Comparison of ENCODE assay signal across 1 cellular context in the genomic region with DNA sequence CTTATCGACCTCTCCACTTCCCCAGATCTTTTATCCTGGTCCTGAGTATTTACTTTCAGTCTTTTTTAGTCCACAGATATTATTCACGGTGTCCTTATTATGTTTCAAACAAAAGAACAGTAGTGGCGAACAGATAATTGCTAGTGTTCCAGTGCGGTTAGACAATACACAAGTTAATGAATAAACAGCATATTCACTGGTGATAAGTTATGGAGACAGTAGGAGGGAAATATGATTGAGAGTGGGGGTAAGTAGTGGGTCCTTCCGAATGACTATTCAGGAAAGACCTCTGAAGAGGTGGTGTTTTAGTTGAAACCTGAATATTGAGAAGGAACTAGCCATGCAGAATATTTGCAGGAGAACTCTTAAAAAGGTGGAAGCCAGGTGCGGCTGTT.
TF ChIP-seq lines count a peak whose summit lies in the region.

No MANE protein-coding gene starts in this region.

TF ChIP-seq in HepG2, 621 proteins besides CTCF, POLR2A, EP300 and RAD21 (continued from another document):
- TF ChIP-seq, protein P1, sequence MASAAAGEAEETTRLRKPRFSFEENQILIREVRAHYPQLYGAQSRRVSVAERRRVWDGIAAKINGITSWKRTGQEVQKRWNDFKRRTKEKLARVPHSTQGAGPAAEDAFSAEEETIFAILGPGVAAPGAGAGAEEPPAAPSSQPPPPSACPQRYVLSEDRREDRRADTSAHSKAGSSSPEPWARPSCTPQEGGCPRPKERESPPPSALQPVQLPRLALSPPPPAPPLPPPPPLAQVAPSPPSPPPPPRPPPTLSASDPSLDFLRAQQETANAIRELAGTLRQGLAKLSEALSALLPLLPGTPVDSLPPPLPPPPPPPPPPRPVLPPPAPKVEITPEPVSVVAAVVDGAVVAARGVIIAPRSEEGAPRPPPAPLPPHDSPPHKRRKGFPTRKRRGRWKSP (CRISPR knock-in tag; IDR thresholded peaks at IDR 0.05), result 0 out of 2 replicates have a peak, but pooled peaks have one; percentile 5
- 0 out of 2 replicates have a peak, but pooled peaks have one; percentile 55 for TF ChIP-seq ZNF850 (CRISPR knock-in tag; conservative IDR thresholded peaks at IDR 0.05)
- TF ChIP-seq NR2F2 (IDR thresholded peaks at IDR 0.05; ENCODE audit: borderline replicate concordance, low read depth), result no peak
- TF ChIP-seq SP4 (CRISPR knock-in tag; IDR thresholded peaks at IDR 0.05), result no peak
- TF ChIP-seq, protein P2, sequence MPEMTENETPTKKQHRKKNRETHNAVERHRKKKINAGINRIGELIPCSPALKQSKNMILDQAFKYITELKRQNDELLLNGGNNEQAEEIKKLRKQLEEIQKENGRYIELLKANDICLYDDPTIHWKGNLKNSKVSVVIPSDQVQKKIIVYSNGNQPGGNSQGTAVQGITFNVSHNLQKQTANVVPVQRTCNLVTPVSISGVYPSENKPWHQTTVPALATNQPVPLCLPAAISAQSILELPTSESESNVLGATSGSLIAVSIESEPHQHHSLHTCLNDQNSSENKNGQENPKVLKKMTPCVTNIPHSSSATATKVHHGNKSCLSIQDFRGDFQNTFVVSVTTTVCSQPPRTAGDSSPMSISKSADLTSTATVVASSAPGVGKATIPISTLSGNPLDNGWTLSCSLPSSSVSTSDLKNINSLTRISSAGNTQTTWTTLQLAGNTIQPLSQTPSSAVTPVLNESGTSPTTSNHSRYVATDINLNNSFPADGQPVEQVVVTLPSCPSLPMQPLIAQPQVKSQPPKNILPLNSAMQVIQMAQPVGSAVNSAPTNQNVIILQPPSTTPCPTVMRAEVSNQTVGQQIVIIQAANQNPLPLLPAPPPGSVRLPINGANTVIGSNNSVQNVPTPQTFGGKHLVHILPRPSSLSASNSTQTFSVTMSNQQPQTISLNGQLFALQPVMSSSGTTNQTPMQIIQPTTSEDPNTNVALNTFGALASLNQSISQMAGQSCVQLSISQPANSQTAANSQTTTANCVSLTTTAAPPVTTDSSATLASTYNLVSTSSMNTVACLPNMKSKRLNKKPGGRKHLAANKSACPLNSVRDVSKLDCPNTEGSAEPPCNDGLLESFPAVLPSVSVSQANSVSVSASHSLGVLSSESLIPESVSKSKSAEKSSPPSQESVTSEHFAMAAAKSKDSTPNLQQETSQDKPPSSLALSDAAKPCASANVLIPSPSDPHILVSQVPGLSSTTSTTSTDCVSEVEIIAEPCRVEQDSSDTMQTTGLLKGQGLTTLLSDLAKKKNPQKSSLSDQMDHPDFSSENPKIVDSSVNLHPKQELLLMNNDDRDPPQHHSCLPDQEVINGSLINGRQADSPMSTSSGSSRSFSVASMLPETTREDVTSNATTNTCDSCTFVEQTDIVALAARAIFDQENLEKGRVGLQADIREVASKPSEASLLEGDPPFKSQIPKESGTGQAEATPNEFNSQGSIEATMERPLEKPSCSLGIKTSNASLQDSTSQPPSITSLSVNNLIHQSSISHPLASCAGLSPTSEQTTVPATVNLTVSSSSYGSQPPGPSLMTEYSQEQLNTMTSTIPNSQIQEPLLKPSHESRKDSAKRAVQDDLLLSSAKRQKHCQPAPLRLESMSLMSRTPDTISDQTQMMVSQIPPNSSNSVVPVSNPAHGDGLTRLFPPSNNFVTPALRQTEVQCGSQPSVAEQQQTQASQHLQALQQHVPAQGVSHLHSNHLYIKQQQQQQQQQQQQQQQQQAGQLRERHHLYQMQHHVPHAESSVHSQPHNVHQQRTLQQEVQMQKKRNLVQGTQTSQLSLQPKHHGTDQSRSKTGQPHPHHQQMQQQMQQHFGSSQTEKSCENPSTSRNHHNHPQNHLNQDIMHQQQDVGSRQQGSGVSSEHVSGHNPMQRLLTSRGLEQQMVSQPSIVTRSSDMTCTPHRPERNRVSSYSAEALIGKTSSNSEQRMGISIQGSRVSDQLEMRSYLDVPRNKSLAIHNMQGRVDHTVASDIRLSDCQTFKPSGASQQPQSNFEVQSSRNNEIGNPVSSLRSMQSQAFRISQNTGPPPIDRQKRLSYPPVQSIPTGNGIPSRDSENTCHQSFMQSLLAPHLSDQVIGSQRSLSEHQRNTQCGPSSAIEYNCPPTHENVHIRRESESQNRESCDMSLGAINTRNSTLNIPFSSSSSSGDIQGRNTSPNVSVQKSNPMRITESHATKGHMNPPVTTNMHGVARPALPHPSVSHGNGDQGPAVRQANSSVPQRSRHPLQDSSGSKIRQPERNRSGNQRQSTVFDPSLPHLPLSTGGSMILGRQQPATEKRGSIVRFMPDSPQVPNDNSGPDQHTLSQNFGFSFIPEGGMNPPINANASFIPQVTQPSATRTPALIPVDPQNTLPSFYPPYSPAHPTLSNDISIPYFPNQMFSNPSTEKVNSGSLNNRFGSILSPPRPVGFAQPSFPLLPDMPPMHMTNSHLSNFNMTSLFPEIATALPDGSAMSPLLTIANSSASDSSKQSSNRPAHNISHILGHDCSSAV (CRISPR knock-in tag; IDR thresholded peaks at IDR 0.05; ENCODE audit: borderline replicate concordance), result no peak
- TF ChIP-seq SIX4 (CRISPR knock-in tag; IDR thresholded peaks at IDR 0.05), result no peak
- no peak for TF ChIP-seq ZEB1 (IDR thresholded peaks at IDR 0.05; ENCODE audit: insufficient replicate concordance, low read depth)
- 0 out of 2 replicates have a peak, but pooled peaks have one; percentile 10 for TF ChIP-seq ZNF800 (CRISPR knock-in tag; IDR thresholded peaks at IDR 0.05)
- TF ChIP-seq SALL1 (CRISPR knock-in tag; IDR thresholded peaks at IDR 0.05), result no peak
- TF ChIP-seq ZBTB20 (CRISPR knock-in tag; IDR thresholded peaks at IDR 0.05; ENCODE audit: borderline replicate concordance, low read depth), result no peak
- no peak for TF ChIP-seq DMAP1 (CRISPR knock-in tag; IDR thresholded peaks at IDR 0.05)
- no peak for TF ChIP-seq ZNF30 (CRISPR knock-in tag; IDR thresholded peaks at IDR 0.05)
- no peak for TF ChIP-seq ZNF318 (CRISPR knock-in tag; IDR thresholded peaks at IDR 0.05)
- no peak for TF ChIP-seq REXO4 (CRISPR knock-in tag; IDR thresholded peaks at IDR 0.05; ENCODE audit: borderline replicate concordance)
- no peak for TF ChIP-seq ZNF230 (CRISPR knock-in tag; IDR thresholded peaks at IDR 0.05)
- no peak for TF ChIP-seq ZBTB21 (CRISPR knock-in tag; IDR thresholded peaks at IDR 0.05)
- TF ChIP-seq NBN (conservative IDR thresholded peaks at IDR 0.05), result no peak
- TF ChIP-seq CREB1 (IDR thresholded peaks at IDR 0.05), result no peak
- TF ChIP-seq CREB1 (CRISPR knock-in tag; IDR thresholded peaks at IDR 0.05), result no peak
- TF ChIP-seq ZNF7 (CRISPR knock-in tag; IDR thresholded peaks at IDR 0.05), result no peak
- TF ChIP-seq ZKSCAN1 (IDR thresholded peaks at IDR 0.05; ENCODE audit: low read length), result no peak
- TF ChIP-seq, protein P3, sequence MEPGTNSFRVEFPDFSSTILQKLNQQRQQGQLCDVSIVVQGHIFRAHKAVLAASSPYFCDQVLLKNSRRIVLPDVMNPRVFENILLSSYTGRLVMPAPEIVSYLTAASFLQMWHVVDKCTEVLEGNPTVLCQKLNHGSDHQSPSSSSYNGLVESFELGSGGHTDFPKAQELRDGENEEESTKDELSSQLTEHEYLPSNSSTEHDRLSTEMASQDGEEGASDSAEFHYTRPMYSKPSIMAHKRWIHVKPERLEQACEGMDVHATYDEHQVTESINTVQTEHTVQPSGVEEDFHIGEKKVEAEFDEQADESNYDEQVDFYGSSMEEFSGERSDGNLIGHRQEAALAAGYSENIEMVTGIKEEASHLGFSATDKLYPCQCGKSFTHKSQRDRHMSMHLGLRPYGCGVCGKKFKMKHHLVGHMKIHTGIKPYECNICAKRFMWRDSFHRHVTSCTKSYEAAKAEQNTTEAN (CRISPR knock-in tag; conservative IDR thresholded peaks at IDR 0.05), result no peak
- TF ChIP-seq YEATS4 (CRISPR knock-in tag; IDR thresholded peaks at IDR 0.05; ENCODE audit: borderline replicate concordance), result no peak
TF ChIP-seq in HepG2: peak in this region for 3.
